In genomic region chr3:64152676-64153466, GRCh38 we compare ENCODE assay signal across 18 cellular contexts.
DNase-seq lines count a peak whose midpoint lies in the region; ATAC-seq, FAIRE-seq and TF ChIP-seq lines count a peak whose summit lies in the region.
"Had no signal": no experiment of that assay in that cellular context is flagged by ENCODE, and none has a peak within 500 bp of the region (broad histone marks: within the 10 kb centered on the region; RNA-seq: fewer than 3 reads in every experiment).

No MANE protein-coding gene starts in this region.

- H3K9me3 Mint-ChIP-seq in HFFc6 (peaks cover 18% of the 10 kb centered on the region), astrocyte (ENCODE audit: unreplicated experiment) (no peaks in the 10 kb centered on the region)
- H3K9me3 Mint-ChIP-seq in effector memory CD8-positive, alpha-beta T cell, result no peaks in the 10 kb centered on the region

- no peaks in the 10 kb centered on the region for H4K20me1 ChIP-seq in astrocyte (ENCODE audit: insufficient read depth, low read length)
- H4K20me1 ChIP-seq: BLaER1 had no signal

- H3K36me3 Mint-ChIP-seq in HFFc6 (ENCODE audit: low read depth) (peaks cover 62% of the 10 kb centered on the region), astrocyte (ENCODE audit: low read depth, unreplicated experiment) (peaks cover 51% of the 10 kb centered on the region)
- H3K36me3 Mint-ChIP-seq in effector memory CD8-positive, alpha-beta T cell (ENCODE audit: insufficient read depth), result no peaks in the 10 kb centered on the region
- H3K36me3 Mint-ChIP-seq: CD8-positive, alpha-beta memory T cell had no signal

- ATAC-seq in effector memory CD8-positive, alpha-beta T cell (replicated peaks), result no peak
- no peak for ATAC-seq in GM18498 (IDR thresholded peaks at IDR 0.05; ENCODE audit: unreplicated experiment)

- H3K9me3 ChIP-seq in astrocyte (ENCODE audit: insufficient read depth, low read depth, low read length) (no peaks in the 10 kb centered on the region), muscle layer of duodenum (ENCODE audit: control insufficient read depth in 1 of 2, low read length in 2 of 2) (no peaks in the 10 kb centered on the region), transverse colon (no peaks in the 10 kb centered on the region)
- H3K9me3 ChIP-seq: MG63 had no signal

- TF ChIP-seq POLR2A in transverse colon (IDR thresholded peaks at IDR 0.05), result no peak

- H3K27ac ChIP-seq in astrocyte (ENCODE audit: low read depth, low read length) (peak overlapping the region; percentile 95), muscle layer of duodenum (ENCODE audit: low read length) (peak overlapping the region; percentile 88), transverse colon (peak overlapping the region; percentile 81 to 87 (median 84))
- H3K27ac ChIP-seq: BLaER1, KMS-11 had no signal

- H3K27ac Mint-ChIP-seq in HFFc6 (peak overlapping the region; percentile 97), astrocyte (ENCODE audit: unreplicated experiment) (peak overlapping the region; percentile 34)
- no peak overlapping the region for H3K27ac Mint-ChIP-seq in effector memory CD8-positive, alpha-beta T cell
- H3K27ac Mint-ChIP-seq: CD8-positive, alpha-beta memory T cell had no signal

- TF ChIP-seq EP300 in transverse colon (IDR thresholded peaks at IDR 0.05; ENCODE audit: low read depth), result no peak

- no peak for FAIRE-seq in astrocyte (lab: Jason Lieb, UNC)
- FAIRE-seq: GM18507 had no signal

- DNase-seq in HFFc6, result no peak
- no peak for DNase-seq in astrocyte (ENCODE audit: low read depth)
- no peak for DNase-seq in transverse colon
- no peak for DNase-seq in effector memory CD8-positive, alpha-beta T cell
- DNase-seq in activated CD4-positive, alpha-beta T cell treated with anti-CD3 and anti-CD28 coated beads, Interleukin-2, amount 50 U/mL, for 4 hours, result no peak
- DNase-seq: CD8-positive, alpha-beta memory T cell; DMS153; NCI-H1417; NCI-H1930; NCI-H510A treated with DMSO at 0.1 percent for 48 hours; SIG-M5 had no signal

- H3K4me3 Mint-ChIP-seq in HFFc6 (no peak overlapping the region), astrocyte (ENCODE audit: unreplicated experiment) (no peak overlapping the region)
- H3K4me3 Mint-ChIP-seq in effector memory CD8-positive, alpha-beta T cell, result no peak overlapping the region
- H3K4me3 Mint-ChIP-seq: CD8-positive, alpha-beta memory T cell had no signal

- H3K4me3 ChIP-seq in astrocyte (ENCODE audit: insufficient read depth, low read depth, low read length) (no peak overlapping the region), muscle layer of duodenum (ENCODE audit: low read depth in 1 of 2, low read length in 2 of 2) (no peak overlapping the region), transverse colon (no peak overlapping the region)
- H3K4me3 ChIP-seq: BLaER1, GM23248, MG63 had no signal

- in situ Hi-C loops in transverse colon (cut with MboI; ENCODE audit: low pct_ligation_motif_present in 1 of 4, low pct_unique_long_range_greater_than_20kb in 1 of 4, low sequenced_read_pairs in 3 of 4), result loop anchor here in 1 of 4 donors (25.0 kb wide), 1 partner anchor 109 kb away; no protein-coding TSS in a partner anchor

- no peak overlapping the region for H2AFZ ChIP-seq in astrocyte (ENCODE audit: low read depth, low read length)
- H2AFZ ChIP-seq: GM23248 had no signal

- H3K9ac ChIP-seq in astrocyte (ENCODE audit: low read length), result no peak overlapping the region
- H3K9ac ChIP-seq: BLaER1, GM23248, KMS-11 had no signal

- 87 to 92% methylated on average over 8 to 9 of the region's 9 CpGs for WGBS in transverse colon (ENCODE audit: low coverage in 1 of 2), 2 donors

- H3K4me1 ChIP-seq in astrocyte (ENCODE audit: insufficient read depth, low read length) (peaks cover 33% of the 10 kb centered on the region), muscle layer of duodenum (ENCODE audit: control insufficient read depth in 1 of 2, insufficient read depth in 2 of 2, low read length in 2 of 2) (peaks cover 12 to 35% of the 10 kb centered on the region in 2 donors), transverse colon (peaks cover 15 to 50% (median 38%) of the 10 kb centered on the region in 4 donors)

- H3K4me1 Mint-ChIP-seq in HFFc6 (ENCODE audit: low read depth) (peaks cover 41% of the 10 kb centered on the region), astrocyte (ENCODE audit: low read depth, unreplicated experiment) (peaks cover 6% of the 10 kb centered on the region)
- no peaks in the 10 kb centered on the region for H3K4me1 Mint-ChIP-seq in effector memory CD8-positive, alpha-beta T cell (ENCODE audit: low read depth in 2 of 2)
- H3K4me1 Mint-ChIP-seq: CD8-positive, alpha-beta memory T cell had no signal

- H3K4me2 ChIP-seq in astrocyte (ENCODE audit: low read length), result no peak overlapping the region
- H3K4me2 ChIP-seq: BLaER1, KMS-11 had no signal

- H3K36me3 ChIP-seq in astrocyte (ENCODE audit: insufficient read depth, low read length) (peaks cover 38% of the 10 kb centered on the region), muscle layer of duodenum (ENCODE audit: control insufficient read depth in 1 of 2, insufficient read depth in 2 of 2, low read length in 2 of 2) (peaks cover 24 to 35% of the 10 kb centered on the region in 2 donors), transverse colon (peaks cover 0 to 7% (median 0%) of the 10 kb centered on the region in 4 donors)
- H3K36me3 ChIP-seq: BLaER1, MG63 had no signal

- TF ChIP-seq CTCF in HFFc6 (IDR thresholded peaks at IDR 0.05) (no peak), astrocyte (IDR thresholded peaks at IDR 0.05; ENCODE audit: insufficient read depth, low read depth, low read length) (no peak), transverse colon (IDR thresholded peaks at IDR 0.05) (no peak)

- H3K27me3 Mint-ChIP-seq in HFFc6 (ENCODE audit: insufficient read depth) (peaks cover 2% of the 10 kb centered on the region; the same call in 1 of the 2 replicates), astrocyte (ENCODE audit: low read depth, unreplicated experiment) (no peaks in the 10 kb centered on the region)
- peaks cover 11 to 28% of the 10 kb centered on the region in 2 donors for H3K27me3 Mint-ChIP-seq in effector memory CD8-positive, alpha-beta T cell

- peaks cover 16% of the 10 kb centered on the region for H3K79me2 ChIP-seq in astrocyte (ENCODE audit: insufficient read depth, low read length)

- H3K27me3 ChIP-seq in astrocyte (ENCODE audit: insufficient read depth, low read length) (no peaks in the 10 kb centered on the region), muscle layer of duodenum (ENCODE audit: low read depth, low read length) (no peaks in the 10 kb centered on the region), transverse colon (no peaks in the 10 kb centered on the region)
- H3K27me3 ChIP-seq: BLaER1, MG63 had no signal

- intact Hi-C loops in transverse colon (cut with DNase I; ENCODE audit: low total_unique reads), result no loop called here

Comparison
In these comparisons a context has a peak if more than half of its experiments do, and no peak if none do; other contexts are left out.
1. H3K27ac Mint-ChIP-seq: peak in HFFc6 (single experiment) and astrocyte (single experiment); none in effector memory CD8-positive, alpha-beta T cell (0 of 2).
2. Peak in every context shown above with its lines, with median percentiles within 50 percentile points of each other: H3K27ac ChIP-seq.